Comparison of ENCODE assay signal across 8 cellular contexts in genomic region chr9:127452481-127453092, GRCh38. TPM values are rescaled to one million over a fixed set of nuclear protein-coding genes. Genes with fewer than 3 reads are reported as not detected.
A peak's percentile ranks its signal among the peaks of the same experiment; 100 is the strongest.
DNase-seq lines count a peak whose midpoint lies in the region; FAIRE-seq and TF ChIP-seq lines count a peak whose summit lies in the region.

No MANE protein-coding gene starts in this region.

- no peaks in the 10 kb centered on the region for H3K4me1 ChIP-seq in parathyroid adenoma

- peak overlapping the region; percentile 92 for H3K4me3 Mint-ChIP-seq in T-helper 1 cell treated with Interleukin-12 subunit alpha and Interleukin-12 subunit beta and Interleukin-4 antibody, amounts not matched to agents 30 μg/mL and 1 μg/mL, for 36 hours

- H3K27ac ChIP-seq in SK-N-MC (no peak overlapping the region), parathyroid adenoma (no peak overlapping the region)

- H3K36me3 ChIP-seq in SK-N-MC (ENCODE audit: insufficient read depth, low read length), result peaks cover 38% of the 10 kb centered on the region
- H3K36me3 ChIP-seq in parathyroid adenoma (ENCODE audit: control insufficient read depth, insufficient read depth, low read length), result no peaks in the 10 kb centered on the region

- H3K4me1 Mint-ChIP-seq in T-helper 1 cell treated with Interleukin-12 subunit alpha and Interleukin-12 subunit beta and Interleukin-4 antibody, amounts not matched to agents 30 μg/mL and 1 μg/mL, for 36 hours (ENCODE audit: low read depth), result peaks cover 44% of the 10 kb centered on the region

- peak overlapping the region; percentile 98 for H3K4me3 ChIP-seq in SK-N-MC
- peak overlapping the region; percentile 89 for H3K4me3 ChIP-seq in fibroblast of the aortic adventitia (ENCODE audit: low read depth, low read length)
- peak overlapping the region; percentile 98 for H3K4me3 ChIP-seq in parathyroid adenoma (ENCODE audit: low read depth, low read length)

- peaks cover 45% of the 10 kb centered on the region for H3K36me3 Mint-ChIP-seq in T-helper 1 cell treated with Interleukin-12 subunit alpha and Interleukin-12 subunit beta and Interleukin-4 antibody, amounts not matched to agents 30 μg/mL and 1 μg/mL, for 36 hours (ENCODE audit: low read depth)

- FAIRE-seq in RCC 7860 (lab: Jason Lieb, UNC), result no peak

- TF ChIP-seq CTCF in fibroblast of the aortic adventitia (IDR thresholded peaks at IDR 0.05; ENCODE audit: insufficient read depth, low read length), result no peak
- no peak for TF ChIP-seq CTCF in parathyroid adenoma (IDR thresholded peaks at IDR 0.05)

- no peaks in the 10 kb centered on the region for H3K9me3 ChIP-seq in SK-N-MC (ENCODE audit: low read depth, low read length)
- no peaks in the 10 kb centered on the region for H3K9me3 ChIP-seq in parathyroid adenoma (ENCODE audit: control insufficient read depth, low read length)

- H3K9me3 Mint-ChIP-seq in T-helper 1 cell treated with Interleukin-12 subunit alpha and Interleukin-12 subunit beta and Interleukin-4 antibody, amounts not matched to agents 30 μg/mL and 1 μg/mL, for 36 hours, result no peaks in the 10 kb centered on the region

- peak overlapping the region; percentile 97 for H3K27ac Mint-ChIP-seq in T-helper 1 cell treated with Interleukin-12 subunit alpha and Interleukin-12 subunit beta and Interleukin-4 antibody, amounts not matched to agents 30 μg/mL and 1 μg/mL, for 36 hours

- no peaks in the 10 kb centered on the region for H3K27me3 ChIP-seq in parathyroid adenoma (ENCODE audit: control insufficient read depth, insufficient read depth, low read length)

- peak overlapping the region; percentile 92 for H2AFZ ChIP-seq in parathyroid adenoma

- H3K4me2 ChIP-seq in parathyroid adenoma (ENCODE audit: low read length), result peak overlapping the region; percentile 82

- no peaks in the 10 kb centered on the region for H3K79me2 ChIP-seq in parathyroid adenoma

- H3K9ac ChIP-seq in SK-N-MC (ENCODE audit: insufficient read length) (no peak overlapping the region), parathyroid adenoma (no peak overlapping the region)

- H3K27me3 Mint-ChIP-seq in T-helper 1 cell treated with Interleukin-12 subunit alpha and Interleukin-12 subunit beta and Interleukin-4 antibody, amounts not matched to agents 30 μg/mL and 1 μg/mL, for 36 hours (ENCODE audit: low read depth), result no peaks in the 10 kb centered on the region

- DNase-seq in T-helper 1 cell, result no peak
- no peak for DNase-seq in SK-N-MC (ENCODE audit: low read depth, low spot score)
- DNase-seq in fibroblast of the aortic adventitia (ENCODE audit: low read depth), result peak; percentile 82
- no peak for DNase-seq in NCI-H446 treated with DMSO at 0.1 percent for 48 hours (lab: John Stamatoyannopoulos, UW)
- DNase-seq in RCC 7860 (ENCODE audit: low spot score), result no peak
- DNase-seq in GM03348 (ENCODE audit: low spot score), result no peak

RNA-seq across cellular contexts. Expression of gene LRSAM1, which starts 1.3 kb away (rescaled TPM):
- total RNA-seq in fibroblast of the aortic adventitia (ENCODE audit: low replicate concordance), result 12.9 and 15.3 TPM in 2 replicates

RNA-seq across cellular contexts. Expression of gene RPL12, which starts 1.4 kb away (rescaled TPM):
- 511 and 2,619 TPM in 2 replicates for total RNA-seq in fibroblast of the aortic adventitia (ENCODE audit: low replicate concordance)

RNA-seq across cellular contexts. Expression of gene ZNF79, which starts 28.4 kb away (rescaled TPM):
- 10.2 and 21.0 TPM in 2 replicates for total RNA-seq in fibroblast of the aortic adventitia (ENCODE audit: low replicate concordance)

RNA-seq across cellular contexts. Expression of gene SLC2A8, which starts 55.6 kb away (rescaled TPM):
- total RNA-seq in fibroblast of the aortic adventitia (ENCODE audit: low replicate concordance), result 5.5 TPM in 1 of 2 replicates, not detected in the other
